11 cellular contexts compared by ENCODE assay signal in genomic region chr2:42060718-42061619, GRCh38. TPM values are rescaled to one million over a fixed set of nuclear protein-coding genes. Genes with fewer than 3 reads are reported as not detected.
DNase-seq lines count a peak whose midpoint lies in the region; ATAC-seq and TF ChIP-seq lines count a peak whose summit lies in the region.
"Had no signal": no experiment of that assay in that cellular context is flagged by ENCODE, and none has a peak within 500 bp of the region (broad histone marks: within the 10 kb centered on the region; RNA-seq: fewer than 3 reads in every experiment).

No MANE protein-coding gene starts in this region.

- WGBS in adrenal gland, 4 donors: 48 to 78% (median 56%) methylated on average over 10 to 14 of the region's 14 CpGs

- H3K36me3 ChIP-seq in HAP-1 (replicated peaks) (peaks cover 10% of the 10 kb centered on the region; the same call in 1 of the 2 replicates), adrenal gland (replicated peaks in 1 of 2) (peaks cover 0 to 36% of the 10 kb centered on the region in 2 donors), skeletal muscle tissue (ENCODE audit: control insufficient read depth in 3 of 3, insufficient read depth in 3 of 3, low read length in 3 of 3) (peaks cover 29 to 33% (median 30%) of the 10 kb centered on the region in 3 donors)

- no peaks in the 10 kb centered on the region for H3K9me3 ChIP-seq in HAP-1
- no peaks in the 10 kb centered on the region for H3K9me3 ChIP-seq in adrenal gland (replicated peaks in 1 of 3)
- no peaks in the 10 kb centered on the region for H3K9me3 ChIP-seq in skeletal muscle tissue (ENCODE audit: control insufficient read depth in 3 of 3, low read length in 3 of 3)

- no peak for TF ChIP-seq CTCF in adrenal gland (IDR thresholded peaks at IDR 0.05)

- ATAC-seq in HG02970 (IDR thresholded peaks at IDR 0.05; ENCODE audit: low FRiP score, unreplicated experiment): no peak

- intact Hi-C loops in adrenal gland (cut with DNase I): no loop called here

- CTCF ChIA-PET in HEK293T (lab: Yijun Ruan, JAX): interaction anchor here (0.7 kb wide), 2 partner anchors 33 to 191 kb away, joined by 3 to 5 read pairs; no protein-coding TSS in a partner anchor

- H3K4me3 ChIP-seq in HAP-1 (no peak overlapping the region), adrenal gland (no peak overlapping the region), skeletal muscle tissue (ENCODE audit: low read length in 3 of 3) (no peak overlapping the region)

- POLR2A ChIA-PET in HEK293T (lab: Yijun Ruan, JAX): interaction anchor here (0.9 to 2.3 kb wide), 2 partner anchors 11 to 14 kb away, joined by 3 to 6 read pairs; no protein-coding TSS in a partner anchor

- H3K9ac ChIP-seq in skeletal muscle tissue (ENCODE audit: low read depth in 1 of 3, low read length in 3 of 3): peak overlapping the region in 1 of 3 donors; percentile 58

- TF ChIP-seq POLR2A in adrenal gland (IDR thresholded peaks at IDR 0.05): no peak

- peaks cover 8% of the 10 kb centered on the region; the same call in 1 of the 2 replicates for H3K27me3 ChIP-seq in HAP-1 (ENCODE audit: low read depth)
- no peaks in the 10 kb centered on the region for H3K27me3 ChIP-seq in adrenal gland
- H3K27me3 ChIP-seq in skeletal muscle tissue (ENCODE audit: control insufficient read depth in 3 of 3, insufficient read depth in 3 of 3, low read length in 3 of 3): no peaks in the 10 kb centered on the region

- peak; percentile 43 to 52 for DNase-seq in HAP-1 (ENCODE audit: low spot score in 2 of 2)
- DNase-seq in adrenal gland: peak in 5 of 7 donors; percentile 46 to 80 (median 59)
- DNase-seq in iris pigment epithelial cell (ENCODE audit: low read depth): peak; percentile 80
- no peak for DNase-seq in stimulated activated CD4-positive, alpha-beta T cell treated with anti-CD3 and anti-CD28 coated beads, Interleukin-4, amount 100 ng/mL, for 24 hours
- no peak for DNase-seq in HEK293T (ENCODE audit: extremely low spot score)
- DNase-seq in NCI-H2107 (lab: John Stamatoyannopoulos, UW): no peak
- DNase-seq: activated effector memory CD4-positive, alpha-beta T cell treated with Interleukin-2 at 50 U/mL for 16 hours; CD8-positive, alpha-beta memory T cell had no signal

- in situ Hi-C loops in HAP-1 (cut with MboI; ENCODE audit: low sequenced_read_pairs): no loop called here

- H3K27ac ChIP-seq in adrenal gland: peak overlapping the region in 4 of 5 donors; percentile 5 to 82 (median 62)
- H3K27ac ChIP-seq in skeletal muscle tissue (ENCODE audit: low read depth, low read length): peak overlapping the region; percentile 41
- H3K27ac ChIP-seq: epithelial cell of prostate had no signal

- H3K4me1 ChIP-seq in HAP-1 (no peaks in the 10 kb centered on the region; the same call in 1 of the 2 replicates), adrenal gland (replicated peaks in 1 of 2) (peaks cover 12 to 36% of the 10 kb centered on the region in 2 donors), skeletal muscle tissue (ENCODE audit: control insufficient read depth in 3 of 3, insufficient read depth in 3 of 3, low read length in 3 of 3) (peaks cover 46 to 58% (median 50%) of the 10 kb centered on the region in 3 donors)

TF ChIP-seq in HEK293T, 16 proteins besides CTCF, POLR2A, EP300 and RAD21:
- TF ChIP-seq ARNT (IDR thresholded peaks at IDR 0.05) (no peak), SUZ12 (IDR thresholded peaks at IDR 0.05) (no peak), TARDBP (IDR thresholded peaks at IDR 0.05) (no peak), BHLHE40 (IDR thresholded peaks at IDR 0.05; ENCODE audit: borderline replicate concordance) (no peak), NFRKB (IDR thresholded peaks at IDR 0.05) (no peak), HDGF (IDR thresholded peaks at IDR 0.05; ENCODE audit: borderline replicate concordance) (no peak)

RNA-seq across cellular contexts. Expression of gene PKDCC, which starts 13.1 kb away (rescaled TPM):
- total RNA-seq in adrenal gland (10 to 100 TPM; 29.7 to 74.7 (median 46.9) TPM), skeletal muscle tissue (89.2 TPM)
- polyA plus RNA-seq in adrenal gland: 100 to 1,000 TPM in 1 of 3 donors, 10 to 100 TPM in 2; 47.5 to 170 (median 90.4) TPM

Comparison
In these comparisons a context has a peak if more than half of its experiments do, and no peak if none do; other contexts are left out.
1. DNase-seq: peak in HAP-1 (2 of 2), adrenal gland (5 of 7) and iris pigment epithelial cell (single experiment); none in stimulated activated CD4-positive, alpha-beta T cell treated with anti-CD3 and anti-CD28 coated beads, Interleukin-4, amount 100 ng/mL, for 24 hours (single experiment), HEK293T (single experiment) and NCI-H2107 (single experiment).